ENCODE assay signal across 2 cellular contexts in genomic region chr11:112122206-112122605, GRCh38.
TF ChIP-seq lines count a peak whose summit lies in the region.

No MANE protein-coding gene starts in this region.

TF ChIP-seq in HCT116, 20 proteins besides CTCF, POLR2A, EP300 and RAD21:
- TF ChIP-seq TCF7L2 (IDR thresholded peaks at IDR 0.05; ENCODE audit: borderline replicate concordance, extremely low read depth, insufficient read depth, insufficient read length) (no peak), SRF (IDR thresholded peaks at IDR 0.05; ENCODE audit: low read depth) (no peak), CBX3 (IDR thresholded peaks at IDR 0.05; ENCODE audit: low read depth) (no peak), POLR2AphosphoS5 (IDR thresholded peaks at IDR 0.05; ENCODE audit: low read depth, low read length) (no peak), ELF1 (IDR thresholded peaks at IDR 0.05; ENCODE audit: borderline replicate concordance, low read depth) (no peak), JUND (IDR thresholded peaks at IDR 0.05) (no peak), ZFX (IDR thresholded peaks at IDR 0.05) (no peak)
- TF ChIP-seq, protein P1, sequence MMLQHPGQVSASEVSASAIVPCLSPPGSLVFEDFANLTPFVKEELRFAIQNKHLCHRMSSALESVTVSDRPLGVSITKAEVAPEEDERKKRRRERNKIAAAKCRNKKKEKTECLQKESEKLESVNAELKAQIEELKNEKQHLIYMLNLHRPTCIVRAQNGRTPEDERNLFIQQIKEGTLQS (IDR thresholded peaks at IDR 0.05) = no peak

TF ChIP-seq in IMR-90, 13 proteins besides CTCF, POLR2A, EP300 and RAD21:
- TF ChIP-seq RFX5 (IDR thresholded peaks at IDR 0.05; ENCODE audit: low read depth, low read length) (no peak), NFE2L2 (IDR thresholded peaks at IDR 0.05; ENCODE audit: low read depth, low read length) (no peak), CHD1 (IDR thresholded peaks at IDR 0.05; ENCODE audit: low read depth, low read length) (no peak), FOS (IDR thresholded peaks at IDR 0.05; ENCODE audit: low read depth, low read length) (no peak), BHLHE40 (IDR thresholded peaks at IDR 0.05; ENCODE audit: low read depth, low read length) (no peak), MXI1 (IDR thresholded peaks at IDR 0.05; ENCODE audit: borderline replicate concordance, low read depth, low read length) (no peak), SMC3 (IDR thresholded peaks at IDR 0.05; ENCODE audit: low read depth, low read length) (no peak), ELK1 (IDR thresholded peaks at IDR 0.05; ENCODE audit: borderline replicate concordance, low read depth, low read length) (no peak), CEBPB (IDR thresholded peaks at IDR 0.05; ENCODE audit: low read depth, low read length) (no peak)
- TF ChIP-seq, protein P2, sequence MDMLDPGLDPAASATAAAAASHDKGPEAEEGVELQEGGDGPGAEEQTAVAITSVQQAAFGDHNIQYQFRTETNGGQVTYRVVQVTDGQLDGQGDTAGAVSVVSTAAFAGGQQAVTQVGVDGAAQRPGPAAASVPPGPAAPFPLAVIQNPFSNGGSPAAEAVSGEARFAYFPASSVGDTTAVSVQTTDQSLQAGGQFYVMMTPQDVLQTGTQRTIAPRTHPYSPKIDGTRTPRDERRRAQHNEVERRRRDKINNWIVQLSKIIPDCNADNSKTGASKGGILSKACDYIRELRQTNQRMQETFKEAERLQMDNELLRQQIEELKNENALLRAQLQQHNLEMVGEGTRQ (IDR thresholded peaks at IDR 0.05; ENCODE audit: low read depth, low read length) = no peak
